33 cellular contexts compared by ENCODE assay signal in the genomic region with DNA sequence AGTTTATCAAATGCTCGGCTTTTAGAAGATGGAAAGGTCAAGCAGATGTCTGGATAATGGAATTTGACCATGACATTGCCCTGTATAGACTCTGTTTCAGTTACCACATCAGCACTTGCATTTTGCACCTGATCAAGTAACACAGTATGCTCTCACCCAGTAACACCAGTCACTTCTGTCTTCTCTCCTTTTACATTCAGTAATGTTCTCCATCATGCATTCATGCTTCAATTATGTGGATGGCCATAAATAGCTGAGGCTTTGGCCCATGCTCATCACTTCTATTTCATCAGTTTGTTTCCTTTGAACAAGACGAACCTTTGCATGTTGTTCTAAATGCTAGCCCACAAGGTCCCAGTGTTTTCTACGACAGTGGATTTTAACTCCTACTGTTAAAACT.
"Had no signal": no experiment of that assay in that cellular context is flagged by ENCODE, and none has a peak within 500 bp of the region (broad histone marks: within the 10 kb centered on the region; RNA-seq: fewer than 3 reads in every experiment).

No MANE protein-coding gene starts in this region.

- H3K9me3 Mint-ChIP-seq: activated CD4-positive, alpha-beta memory T cell treated with anti-CD3 and anti-CD28 coated beads for 36 hours had no signal

- H3K27me3 Mint-ChIP-seq: activated CD4-positive, alpha-beta memory T cell treated with anti-CD3 and anti-CD28 coated beads for 36 hours; activated CD4-positive, alpha-beta T cell treated with anti-CD3 and anti-CD28 coated beads for 36 hours; activated CD4-positive, alpha-beta T cell treated with anti-CD3 and anti-CD28 coated beads, Interleukin-2, amount 10 ng/mL, durations not matched to agents 24 days and 14 days; activated CD8-positive, alpha-beta memory T cell treated with anti-CD3 and anti-CD28 coated beads, Interleukin-2, amount 10 ng/mL, durations not matched to agents 7 days and 5 days; activated naive CD4-positive, alpha-beta T cell treated with anti-CD3 and anti-CD28 coated beads, Interleukin-2, amount 50 U/mL, for 24 hours; activated naive CD8-positive, alpha-beta T cell treated with anti-CD3 and anti-CD28 coated beads for 36 hours; T-helper 17 cell had no signal

- DNase-seq: activated CD4-positive, alpha-beta memory T cell treated with anti-CD3 and anti-CD28 coated beads for 36 hours; activated CD4-positive, alpha-beta T cell treated with anti-CD3 and anti-CD28 coated beads for 36 hours; activated CD4-positive, alpha-beta T cell treated with anti-CD3 and anti-CD28 coated beads, Interleukin-2, amount 10 ng/mL, durations not matched to agents 24 days and 14 days; activated CD4-positive, CD25-positive, alpha-beta regulatory T cell; activated CD4-positive, CD25-positive, alpha-beta regulatory T cell treated with anti-CD3 and anti-CD28 coated beads, Interleukin-2, amount 50 U/mL, for 72 hours; activated CD8-positive, alpha-beta memory T cell treated with anti-CD3 and anti-CD28 coated beads, Interleukin-2, amount 10 ng/mL, durations not matched to agents 7 days and 5 days; activated CD8-positive, alpha-beta memory T cell treated with anti-CD3 and anti-CD28 coated beads, Interleukin-2, amount 50 U/mL, for 4 hours; activated CD8-positive, alpha-beta T cell treated with anti-CD3 and anti-CD28 coated beads, Interleukin-2, amount 10 ng/mL, durations not matched to agents 7 days and 5 days; activated effector memory CD4-positive, alpha-beta T cell treated with anti-CD3 and anti-CD28 coated beads, Interleukin-2, amount 50 U/mL, for 16 hours; activated naive CD4-positive, alpha-beta T cell treated with anti-CD3 and anti-CD28 coated beads for 36 hours; activated naive CD8-positive, alpha-beta T cell treated with anti-CD3 and anti-CD28 coated beads for 36 hours; activated naive CD8-positive, alpha-beta T cell treated with anti-CD3 and anti-CD28 coated beads, Interleukin-2, amount 50 U/mL, for 24 hours; activated T-cell treated with anti-CD3 and anti-CD28 coated beads, Interleukin-2, amount 50 U/mL, for 1 hour; activated T-cell treated with anti-CD3 and anti-CD28 coated beads, Interleukin-2, amount 50 U/mL, for 48 hours; adrenal gland; amygdala; aorta; body of pancreas; caudate nucleus; cortex of kidney; effector CD8-positive, alpha-beta T cell; esophagus squamous epithelium; foreskin melanocyte; heart left ventricle; T-helper 1 cell; T-helper 17 cell; T1000; WERI-Rb-1 had no signal

- H3K27me3 ChIP-seq: body of pancreas, esophagus squamous epithelium, heart left ventricle had no signal

- H3K27ac Mint-ChIP-seq: activated CD4-positive, alpha-beta memory T cell treated with anti-CD3 and anti-CD28 coated beads for 36 hours; activated CD4-positive, alpha-beta T cell treated with anti-CD3 and anti-CD28 coated beads for 36 hours; activated CD4-positive, alpha-beta T cell treated with anti-CD3 and anti-CD28 coated beads, Interleukin-2, amount 10 ng/mL, durations not matched to agents 24 days and 14 days; activated CD8-positive, alpha-beta memory T cell treated with anti-CD3 and anti-CD28 coated beads, Interleukin-2, amount 10 ng/mL, durations not matched to agents 7 days and 5 days; activated CD8-positive, alpha-beta T cell treated with anti-CD3 and anti-CD28 coated beads, Interleukin-2, amount 10 ng/mL, durations not matched to agents 7 days and 5 days; activated naive CD4-positive, alpha-beta T cell treated with anti-CD3 and anti-CD28 coated beads for 36 hours; activated naive CD4-positive, alpha-beta T cell treated with anti-CD3 and anti-CD28 coated beads, Interleukin-2, amount 50 U/mL, for 24 hours; activated naive CD8-positive, alpha-beta T cell treated with anti-CD3 and anti-CD28 coated beads for 36 hours; activated naive CD8-positive, alpha-beta T cell treated with anti-CD3 and anti-CD28 coated beads, Interleukin-2, amount 50 U/mL, for 24 hours; activated T-helper 1 cell treated with anti-CD3 and anti-CD28 coated beads, Interleukin-12 subunit alpha, Interleukin-12 subunit beta, Interleukin-2, Interleukin-4 antibody, amounts not matched to agents 30 ng/mL and 10 ng/mL and 1 ng/mL, durations not matched to agents 14 hours and 24 hours and 36 hours; activated T-helper 2 cell treated with anti-CD3 and anti-CD28 coated beads, Interferon-gamma antibody, Interleukin-2, Interleukin-4, amounts not matched to agents 10 μg/mL and 5 μg/mL and 100 μg/mL, durations not matched to agents 14 hours and 24 hours and 36 hours; T-helper 17 cell; T-helper 2 cell treated with Interferon-gamma antibody and Interleukin-4, amounts not matched to agents 5 μg/mL and 100 μg/mL, for 36 hours had no signal

- H3K27ac ChIP-seq: adrenal gland, body of pancreas, epithelial cell of prostate, esophagus squamous epithelium, heart left ventricle, WERI-Rb-1 had no signal

- H3K4me1 ChIP-seq: adrenal gland had no signal

- H3K9me3 ChIP-seq: adrenal gland, body of pancreas, esophagus squamous epithelium, heart left ventricle had no signal

- H3K4me3 Mint-ChIP-seq: activated CD4-positive, alpha-beta memory T cell treated with anti-CD3 and anti-CD28 coated beads for 36 hours; activated CD4-positive, alpha-beta T cell treated with anti-CD3 and anti-CD28 coated beads for 36 hours; activated CD4-positive, alpha-beta T cell treated with anti-CD3 and anti-CD28 coated beads, Interleukin-2, amount 10 ng/mL, durations not matched to agents 24 days and 14 days; activated CD8-positive, alpha-beta memory T cell treated with anti-CD3 and anti-CD28 coated beads, Interleukin-2, amount 10 ng/mL, durations not matched to agents 7 days and 5 days; activated CD8-positive, alpha-beta T cell treated with anti-CD3 and anti-CD28 coated beads, Interleukin-2, amount 10 ng/mL, durations not matched to agents 7 days and 5 days; activated naive CD4-positive, alpha-beta T cell treated with anti-CD3 and anti-CD28 coated beads for 36 hours; activated naive CD4-positive, alpha-beta T cell treated with anti-CD3 and anti-CD28 coated beads, Interleukin-2, amount 50 U/mL, for 24 hours; activated naive CD8-positive, alpha-beta T cell treated with anti-CD3 and anti-CD28 coated beads for 36 hours; activated naive CD8-positive, alpha-beta T cell treated with anti-CD3 and anti-CD28 coated beads, Interleukin-2, amount 50 U/mL, for 24 hours; activated T-helper 1 cell treated with anti-CD3 and anti-CD28 coated beads, Interleukin-12 subunit alpha, Interleukin-12 subunit beta, Interleukin-2, Interleukin-4 antibody, amounts not matched to agents 30 ng/mL and 10 ng/mL and 1 ng/mL, durations not matched to agents 14 hours and 24 hours and 36 hours; T-helper 17 cell; T-helper 2 cell treated with Interferon-gamma antibody and Interleukin-4, amounts not matched to agents 5 μg/mL and 100 μg/mL, for 36 hours had no signal

- H3K36me3 ChIP-seq: adrenal gland, esophagus squamous epithelium, heart left ventricle, WERI-Rb-1 had no signal

- H3K36me3 Mint-ChIP-seq: activated CD4-positive, alpha-beta memory T cell treated with anti-CD3 and anti-CD28 coated beads for 36 hours; activated CD8-positive, alpha-beta memory T cell treated with anti-CD3 and anti-CD28 coated beads, Interleukin-2, amount 10 ng/mL, durations not matched to agents 7 days and 5 days; activated naive CD4-positive, alpha-beta T cell treated with anti-CD3 and anti-CD28 coated beads, Interleukin-2, amount 50 U/mL, for 24 hours; activated naive CD8-positive, alpha-beta T cell treated with anti-CD3 and anti-CD28 coated beads for 36 hours had no signal

- ATAC-seq: activated CD4-positive, alpha-beta T cell treated with anti-CD3 and anti-CD28 coated beads for 36 hours; activated CD8-positive, alpha-beta memory T cell treated with anti-CD3 and anti-CD28 coated beads, Interleukin-2, amount 10 ng/mL, durations not matched to agents 7 days and 5 days; activated CD8-positive, alpha-beta T cell treated with anti-CD3 and anti-CD28 coated beads, Interleukin-2, amount 10 ng/mL, durations not matched to agents 7 days and 5 days; activated naive CD8-positive, alpha-beta T cell treated with anti-CD3 and anti-CD28 coated beads, Interleukin-2, amount 50 U/mL, for 24 hours; body of pancreas; heart left ventricle; T-helper 17 cell had no signal

- H3K4me1 Mint-ChIP-seq: activated CD8-positive, alpha-beta memory T cell treated with anti-CD3 and anti-CD28 coated beads, Interleukin-2, amount 10 ng/mL, durations not matched to agents 7 days and 5 days; activated naive CD8-positive, alpha-beta T cell treated with anti-CD3 and anti-CD28 coated beads, Interleukin-2, amount 50 U/mL, for 24 hours had no signal

- H3K4me3 ChIP-seq: adrenal gland, body of pancreas, esophagus squamous epithelium, heart left ventricle had no signal
